2 cellular contexts compared by ENCODE assay signal in genomic region chr19:7104783-7105447, GRCh38.
TF ChIP-seq lines count a peak whose summit lies in the region.

No MANE protein-coding gene starts in this region.

TF ChIP-seq in HEK293, 187 proteins besides CTCF, POLR2A, EP300 and RAD21 (continued from another document):
- no peak for TF ChIP-seq ZBTB6 (tag by site-specific recombination; IDR thresholded peaks at IDR 0.05)
- TF ChIP-seq IKZF3 (tag by site-specific recombination; IDR thresholded peaks at IDR 0.05) = no peak
- TF ChIP-seq SP7 (tag by site-specific recombination; IDR thresholded peaks at IDR 0.05) = no peak
- TF ChIP-seq ZNF155 (tag by site-specific recombination; IDR thresholded peaks at IDR 0.05) = 0 out of 2 replicates have a peak, but pooled peaks have one; percentile 57
- no peak for TF ChIP-seq ZNF664 (tag by site-specific recombination; IDR thresholded peaks at IDR 0.05)
- TF ChIP-seq ZNF518A (tag by site-specific recombination; conservative IDR thresholded peaks at IDR 0.05; ENCODE audit: low read depth) = no peak
- no peak for TF ChIP-seq ZNF174 (tag by site-specific recombination; IDR thresholded peaks at IDR 0.05)
- no peak for TF ChIP-seq ZFP37 (tag by site-specific recombination; IDR thresholded peaks at IDR 0.05)
- TF ChIP-seq ZNF366 (tag by site-specific recombination; conservative IDR thresholded peaks at IDR 0.05) = peak; percentile 88
- TF ChIP-seq ZNF423 (tag by site-specific recombination; IDR thresholded peaks at IDR 0.05) = no peak
- TF ChIP-seq, protein P1, sequence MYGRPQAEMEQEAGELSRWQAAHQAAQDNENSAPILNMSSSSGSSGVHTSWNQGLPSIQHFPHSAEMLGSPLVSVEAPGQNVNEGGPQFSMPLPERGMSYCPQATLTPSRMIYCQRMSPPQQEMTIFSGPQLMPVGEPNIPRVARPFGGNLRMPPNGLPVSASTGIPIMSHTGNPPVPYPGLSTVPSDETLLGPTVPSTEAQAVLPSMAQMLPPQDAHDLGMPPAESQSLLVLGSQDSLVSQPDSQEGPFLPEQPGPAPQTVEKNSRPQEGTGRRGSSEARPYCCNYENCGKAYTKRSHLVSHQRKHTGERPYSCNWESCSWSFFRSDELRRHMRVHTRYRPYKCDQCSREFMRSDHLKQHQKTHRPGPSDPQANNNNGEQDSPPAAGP (tag by site-specific recombination; IDR thresholded peaks at IDR 0.05) = no peak
- peak; percentile 88 for TF ChIP-seq ZBTB17 (tag by site-specific recombination; IDR thresholded peaks at IDR 0.05)
- TF ChIP-seq ZNF211 (tag by site-specific recombination; IDR thresholded peaks at IDR 0.05; ENCODE audit: low read depth) = no peak
- TF ChIP-seq ZNF792 (tag by site-specific recombination; IDR thresholded peaks at IDR 0.05) = no peak

TF ChIP-seq in GM12878, 131 proteins besides CTCF, POLR2A, EP300 and RAD21 (continued from another document):
- TF ChIP-seq MTA2 (IDR thresholded peaks at IDR 0.05; ENCODE audit: low read depth) = no peak
- peak; percentile 60; the same call in 1 of the 2 replicates for TF ChIP-seq SPI1 (IDR thresholded peaks at IDR 0.05; ENCODE audit: borderline replicate concordance, insufficient read depth, low read depth, low read length)
- TF ChIP-seq, protein P2, sequence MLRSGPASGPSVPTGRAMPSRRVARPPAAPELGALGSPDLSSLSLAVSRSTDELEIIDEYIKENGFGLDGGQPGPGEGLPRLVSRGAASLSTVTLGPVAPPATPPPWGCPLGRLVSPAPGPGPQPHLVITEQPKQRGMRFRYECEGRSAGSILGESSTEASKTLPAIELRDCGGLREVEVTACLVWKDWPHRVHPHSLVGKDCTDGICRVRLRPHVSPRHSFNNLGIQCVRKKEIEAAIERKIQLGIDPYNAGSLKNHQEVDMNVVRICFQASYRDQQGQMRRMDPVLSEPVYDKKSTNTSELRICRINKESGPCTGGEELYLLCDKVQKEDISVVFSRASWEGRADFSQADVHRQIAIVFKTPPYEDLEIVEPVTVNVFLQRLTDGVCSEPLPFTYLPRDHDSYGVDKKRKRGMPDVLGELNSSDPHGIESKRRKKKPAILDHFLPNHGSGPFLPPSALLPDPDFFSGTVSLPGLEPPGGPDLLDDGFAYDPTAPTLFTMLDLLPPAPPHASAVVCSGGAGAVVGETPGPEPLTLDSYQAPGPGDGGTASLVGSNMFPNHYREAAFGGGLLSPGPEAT (IDR thresholded peaks at IDR 0.05; ENCODE audit: low read depth) = no peak
- TF ChIP-seq, protein P3, sequence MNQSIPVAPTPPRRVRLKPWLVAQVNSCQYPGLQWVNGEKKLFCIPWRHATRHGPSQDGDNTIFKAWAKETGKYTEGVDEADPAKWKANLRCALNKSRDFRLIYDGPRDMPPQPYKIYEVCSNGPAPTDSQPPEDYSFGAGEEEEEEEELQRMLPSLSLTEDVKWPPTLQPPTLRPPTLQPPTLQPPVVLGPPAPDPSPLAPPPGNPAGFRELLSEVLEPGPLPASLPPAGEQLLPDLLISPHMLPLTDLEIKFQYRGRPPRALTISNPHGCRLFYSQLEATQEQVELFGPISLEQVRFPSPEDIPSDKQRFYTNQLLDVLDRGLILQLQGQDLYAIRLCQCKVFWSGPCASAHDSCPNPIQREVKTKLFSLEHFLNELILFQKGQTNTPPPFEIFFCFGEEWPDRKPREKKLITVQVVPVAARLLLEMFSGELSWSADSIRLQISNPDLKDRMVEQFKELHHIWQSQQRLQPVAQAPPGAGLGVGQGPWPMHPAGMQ (IDR thresholded peaks at IDR 0.05; ENCODE audit: borderline replicate concordance) = no peak
- TF ChIP-seq PAX5 (IDR thresholded peaks at IDR 0.05; ENCODE audit: borderline replicate concordance, low read depth, low read length) = peak; percentile 19; the same call in 1 of the 2 replicates
- TF ChIP-seq IKZF1 (conservative IDR thresholded peaks at IDR 0.05) = no peak
- TF ChIP-seq, protein P4, sequence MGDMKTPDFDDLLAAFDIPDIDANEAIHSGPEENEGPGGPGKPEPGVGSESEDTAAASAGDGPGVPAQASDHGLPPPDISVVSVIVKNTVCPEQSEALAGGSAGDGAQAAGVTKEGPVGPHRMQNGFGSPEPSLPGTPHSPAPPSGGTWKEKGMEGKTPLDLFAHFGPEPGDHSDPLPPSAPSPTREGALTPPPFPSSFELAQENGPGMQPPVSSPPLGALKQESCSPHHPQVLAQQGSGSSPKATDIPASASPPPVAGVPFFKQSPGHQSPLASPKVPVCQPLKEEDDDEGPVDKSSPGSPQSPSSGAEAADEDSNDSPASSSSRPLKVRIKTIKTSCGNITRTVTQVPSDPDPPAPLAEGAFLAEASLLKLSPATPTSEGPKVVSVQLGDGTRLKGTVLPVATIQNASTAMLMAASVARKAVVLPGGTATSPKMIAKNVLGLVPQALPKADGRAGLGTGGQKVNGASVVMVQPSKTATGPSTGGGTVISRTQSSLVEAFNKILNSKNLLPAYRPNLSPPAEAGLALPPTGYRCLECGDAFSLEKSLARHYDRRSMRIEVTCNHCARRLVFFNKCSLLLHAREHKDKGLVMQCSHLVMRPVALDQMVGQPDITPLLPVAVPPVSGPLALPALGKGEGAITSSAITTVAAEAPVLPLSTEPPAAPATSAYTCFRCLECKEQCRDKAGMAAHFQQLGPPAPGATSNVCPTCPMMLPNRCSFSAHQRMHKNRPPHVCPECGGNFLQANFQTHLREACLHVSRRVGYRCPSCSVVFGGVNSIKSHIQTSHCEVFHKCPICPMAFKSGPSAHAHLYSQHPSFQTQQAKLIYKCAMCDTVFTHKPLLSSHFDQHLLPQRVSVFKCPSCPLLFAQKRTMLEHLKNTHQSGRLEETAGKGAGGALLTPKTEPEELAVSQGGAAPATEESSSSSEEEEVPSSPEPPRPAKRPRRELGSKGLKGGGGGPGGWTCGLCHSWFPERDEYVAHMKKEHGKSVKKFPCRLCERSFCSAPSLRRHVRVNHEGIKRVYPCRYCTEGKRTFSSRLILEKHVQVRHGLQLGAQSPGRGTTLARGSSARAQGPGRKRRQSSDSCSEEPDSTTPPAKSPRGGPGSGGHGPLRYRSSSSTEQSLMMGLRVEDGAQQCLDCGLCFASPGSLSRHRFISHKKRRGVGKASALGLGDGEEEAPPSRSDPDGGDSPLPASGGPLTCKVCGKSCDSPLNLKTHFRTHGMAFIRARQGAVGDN (IDR thresholded peaks at IDR 0.05) = no peak
- TF ChIP-seq POU2F2 (IDR thresholded peaks at IDR 0.05; ENCODE audit: borderline replicate concordance, low read depth, low read length) = peak; percentile 88; the same call in 2 of the 3 replicates
- no peak for TF ChIP-seq POLR2AphosphoS5 (IDR thresholded peaks at IDR 0.05; ENCODE audit: low read length)
